ENCODE assay signal across 1 cellular context in the genomic region with DNA sequence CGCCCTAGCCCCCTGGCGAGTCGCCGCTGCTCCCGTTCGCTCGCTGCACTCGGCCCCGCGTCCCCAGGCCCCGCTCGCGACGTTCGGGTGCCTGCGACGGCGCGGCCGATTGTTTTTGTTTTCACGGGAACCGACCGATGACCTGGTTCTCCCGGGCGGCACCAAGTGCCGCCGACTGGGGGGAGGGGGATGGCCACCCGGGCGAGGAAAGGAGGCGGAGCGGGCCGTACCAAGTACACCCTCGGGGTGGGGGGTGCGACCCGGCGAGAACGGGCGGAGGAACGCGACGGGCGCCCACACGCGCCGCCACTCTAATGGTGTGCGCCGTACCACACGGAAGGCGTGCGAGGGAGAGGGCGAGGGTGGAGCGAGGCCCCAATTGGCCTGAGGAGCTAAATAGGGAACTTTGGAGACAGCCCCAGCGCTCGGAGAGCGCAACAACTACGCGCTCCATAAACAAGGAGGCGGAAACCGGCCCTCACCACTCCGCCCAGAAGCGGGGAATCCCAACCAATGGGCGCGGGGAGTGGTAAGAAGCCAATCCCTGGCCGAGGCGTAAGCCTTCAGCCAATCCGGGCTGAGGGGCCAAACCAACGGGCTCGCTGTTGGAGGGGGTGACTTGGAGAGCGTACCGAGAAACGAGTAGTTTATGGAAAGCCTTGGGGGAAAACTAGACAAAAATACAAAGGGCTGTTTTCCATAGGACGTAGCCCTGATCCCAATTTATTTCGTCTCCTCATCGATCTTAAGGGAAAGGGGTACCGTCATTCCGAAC.
TF ChIP-seq lines count a peak whose summit lies in the region.
"Not testable (repeated sequence)": the region's sequence is repeated elsewhere in the genome, so short reads cannot be mapped to it uniquely, and the experiment has no call there.

No MANE protein-coding gene starts in this region.

TF ChIP-seq in HepG2, 621 proteins besides CTCF, POLR2A, EP300 and RAD21 (continued from another document and continues in another):
- peak; percentile 44; the same call in 1 of the 2 replicates for TF ChIP-seq POGZ (CRISPR knock-in tag; IDR thresholded peaks at IDR 0.05)
- TF ChIP-seq, protein P1, sequence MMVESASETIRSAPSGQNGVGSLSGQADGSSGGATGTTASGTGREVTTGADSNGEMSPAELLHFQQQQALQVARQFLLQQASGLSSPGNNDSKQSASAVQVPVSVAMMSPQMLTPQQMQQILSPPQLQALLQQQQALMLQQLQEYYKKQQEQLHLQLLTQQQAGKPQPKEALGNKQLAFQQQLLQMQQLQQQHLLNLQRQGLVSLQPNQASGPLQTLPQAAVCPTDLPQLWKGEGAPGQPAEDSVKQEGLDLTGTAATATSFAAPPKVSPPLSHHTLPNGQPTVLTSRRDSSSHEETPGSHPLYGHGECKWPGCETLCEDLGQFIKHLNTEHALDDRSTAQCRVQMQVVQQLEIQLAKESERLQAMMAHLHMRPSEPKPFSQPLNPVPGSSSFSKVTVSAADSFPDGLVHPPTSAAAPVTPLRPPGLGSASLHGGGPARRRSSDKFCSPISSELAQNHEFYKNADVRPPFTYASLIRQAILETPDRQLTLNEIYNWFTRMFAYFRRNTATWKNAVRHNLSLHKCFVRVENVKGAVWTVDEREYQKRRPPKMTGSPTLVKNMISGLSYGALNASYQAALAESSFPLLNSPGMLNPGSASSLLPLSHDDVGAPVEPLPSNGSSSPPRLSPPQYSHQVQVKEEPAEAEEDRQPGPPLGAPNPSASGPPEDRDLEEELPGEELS (CRISPR knock-in tag; IDR thresholded peaks at IDR 0.05) = peak; percentile 81
- peak; percentile 88 for TF ChIP-seq NFYB (CRISPR knock-in tag; IDR thresholded peaks at IDR 0.05)
- TF ChIP-seq KLF16 (CRISPR knock-in tag; IDR thresholded peaks at IDR 0.05) = peak in 1 of 2 experiments; percentile 63; a peak in 1 of 4 replicates
- TF ChIP-seq ZNF792 (CRISPR knock-in tag; IDR thresholded peaks at IDR 0.05) = peak; percentile 70; the same call in 1 of the 2 replicates
- peak; percentile 35; the same call in 1 of the 2 replicates for TF ChIP-seq TBX2 (CRISPR knock-in tag; IDR thresholded peaks at IDR 0.05; ENCODE audit: borderline replicate concordance)
- TF ChIP-seq, protein P2, sequence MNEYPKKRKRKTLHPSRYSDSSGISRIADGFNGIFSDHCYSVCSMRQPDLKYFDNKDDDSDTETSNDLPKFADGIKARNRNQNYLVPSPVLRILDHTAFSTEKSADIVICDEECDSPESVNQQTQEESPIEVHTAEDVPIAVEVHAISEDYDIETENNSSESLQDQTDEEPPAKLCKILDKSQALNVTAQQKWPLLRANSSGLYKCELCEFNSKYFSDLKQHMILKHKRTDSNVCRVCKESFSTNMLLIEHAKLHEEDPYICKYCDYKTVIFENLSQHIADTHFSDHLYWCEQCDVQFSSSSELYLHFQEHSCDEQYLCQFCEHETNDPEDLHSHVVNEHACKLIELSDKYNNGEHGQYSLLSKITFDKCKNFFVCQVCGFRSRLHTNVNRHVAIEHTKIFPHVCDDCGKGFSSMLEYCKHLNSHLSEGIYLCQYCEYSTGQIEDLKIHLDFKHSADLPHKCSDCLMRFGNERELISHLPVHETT (CRISPR knock-in tag; conservative IDR thresholded peaks at IDR 0.05) = peak; percentile 52; the same call in 1 of the 2 replicates
- TF ChIP-seq RARA (CRISPR knock-in tag; IDR thresholded peaks at IDR 0.05) = peak; percentile 41
- not testable (repeated sequence) for TF ChIP-seq SP1, SOX6, CREB1 (IDR thresholded peaks at IDR 0.05)
- TF ChIP-seq SP1 (CRISPR knock-in tag; IDR thresholded peaks at IDR 0.05) = peak; percentile 56
- 0 out of 2 replicates have a peak, but pooled peaks have one; percentile 53 for TF ChIP-seq ZNF264 (CRISPR knock-in tag; IDR thresholded peaks at IDR 0.05)
- peak; percentile 92 for TF ChIP-seq KDM2A (CRISPR knock-in tag; IDR thresholded peaks at IDR 0.05; ENCODE audit: borderline replicate concordance, low read depth)
- TF ChIP-seq, protein P3, sequence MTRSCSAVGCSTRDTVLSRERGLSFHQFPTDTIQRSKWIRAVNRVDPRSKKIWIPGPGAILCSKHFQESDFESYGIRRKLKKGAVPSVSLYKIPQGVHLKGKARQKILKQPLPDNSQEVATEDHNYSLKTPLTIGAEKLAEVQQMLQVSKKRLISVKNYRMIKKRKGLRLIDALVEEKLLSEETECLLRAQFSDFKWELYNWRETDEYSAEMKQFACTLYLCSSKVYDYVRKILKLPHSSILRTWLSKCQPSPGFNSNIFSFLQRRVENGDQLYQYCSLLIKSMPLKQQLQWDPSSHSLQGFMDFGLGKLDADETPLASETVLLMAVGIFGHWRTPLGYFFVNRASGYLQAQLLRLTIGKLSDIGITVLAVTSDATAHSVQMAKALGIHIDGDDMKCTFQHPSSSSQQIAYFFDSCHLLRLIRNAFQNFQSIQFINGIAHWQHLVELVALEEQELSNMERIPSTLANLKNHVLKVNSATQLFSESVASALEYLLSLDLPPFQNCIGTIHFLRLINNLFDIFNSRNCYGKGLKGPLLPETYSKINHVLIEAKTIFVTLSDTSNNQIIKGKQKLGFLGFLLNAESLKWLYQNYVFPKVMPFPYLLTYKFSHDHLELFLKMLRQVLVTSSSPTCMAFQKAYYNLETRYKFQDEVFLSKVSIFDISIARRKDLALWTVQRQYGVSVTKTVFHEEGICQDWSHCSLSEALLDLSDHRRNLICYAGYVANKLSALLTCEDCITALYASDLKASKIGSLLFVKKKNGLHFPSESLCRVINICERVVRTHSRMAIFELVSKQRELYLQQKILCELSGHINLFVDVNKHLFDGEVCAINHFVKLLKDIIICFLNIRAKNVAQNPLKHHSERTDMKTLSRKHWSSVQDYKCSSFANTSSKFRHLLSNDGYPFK (CRISPR knock-in tag; IDR thresholded peaks at IDR 0.05; ENCODE audit: borderline replicate concordance) = peak; percentile 71; the same call in 1 of the 2 replicates
- TF ChIP-seq MIER3 (CRISPR knock-in tag; IDR thresholded peaks at IDR 0.05; ENCODE audit: borderline replicate concordance) = 0 out of 2 replicates have a peak, but pooled peaks have one; percentile 30
- TF ChIP-seq SIX4 (CRISPR knock-in tag; IDR thresholded peaks at IDR 0.05) = 0 out of 2 replicates have a peak, but pooled peaks have one; percentile 30
- 0 out of 2 replicates have a peak, but pooled peaks have one; percentile 28 for TF ChIP-seq RCOR2 (CRISPR knock-in tag; IDR thresholded peaks at IDR 0.05)
- 0 out of 2 replicates have a peak, but pooled peaks have one; percentile 14 for TF ChIP-seq SOX6 (CRISPR knock-in tag; IDR thresholded peaks at IDR 0.05)
- TF ChIP-seq KLF6 (CRISPR knock-in tag; IDR thresholded peaks at IDR 0.05) = 0 out of 2 replicates have a peak, but pooled peaks have one; percentile 52
- TF ChIP-seq ZMYM4 (CRISPR knock-in tag; IDR thresholded peaks at IDR 0.05) = peak; percentile 73; the same call in 1 of the 2 replicates
- TF ChIP-seq POLR2G (IDR thresholded peaks at IDR 0.05; ENCODE audit: low read depth, low read length) = peak; percentile 75
- 0 out of 2 replicates have a peak, but pooled peaks have one; percentile 57 for TF ChIP-seq KLF11 (CRISPR knock-in tag; IDR thresholded peaks at IDR 0.05)
- TF ChIP-seq MXD4 (CRISPR knock-in tag; IDR thresholded peaks at IDR 0.05) = peak; percentile 65
- TF ChIP-seq, protein P4, sequence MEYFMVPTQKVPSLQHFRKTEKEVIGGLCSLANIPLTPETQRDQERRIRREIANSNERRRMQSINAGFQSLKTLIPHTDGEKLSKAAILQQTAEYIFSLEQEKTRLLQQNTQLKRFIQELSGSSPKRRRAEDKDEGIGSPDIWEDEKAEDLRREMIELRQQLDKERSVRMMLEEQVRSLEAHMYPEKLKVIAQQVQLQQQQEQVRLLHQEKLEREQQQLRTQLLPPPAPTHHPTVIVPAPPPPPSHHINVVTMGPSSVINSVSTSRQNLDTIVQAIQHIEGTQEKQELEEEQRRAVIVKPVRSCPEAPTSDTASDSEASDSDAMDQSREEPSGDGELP (IDR thresholded peaks at IDR 0.05; ENCODE audit: borderline replicate concordance, low read depth) = 0 out of 2 replicates have a peak, but pooled peaks have one; percentile 14
- peak; percentile 82 for TF ChIP-seq KAT8 (CRISPR knock-in tag; IDR thresholded peaks at IDR 0.05)
- 0 out of 2 replicates have a peak, but pooled peaks have one; percentile 51 for TF ChIP-seq BRD4 (CRISPR knock-in tag; IDR thresholded peaks at IDR 0.05)
- TF ChIP-seq, protein P5, sequence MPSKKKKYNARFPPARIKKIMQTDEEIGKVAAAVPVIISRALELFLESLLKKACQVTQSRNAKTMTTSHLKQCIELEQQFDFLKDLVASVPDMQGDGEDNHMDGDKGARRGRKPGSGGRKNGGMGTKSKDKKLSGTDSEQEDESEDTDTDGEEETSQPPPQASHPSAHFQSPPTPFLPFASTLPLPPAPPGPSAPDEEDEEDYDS (CRISPR knock-in tag; IDR thresholded peaks at IDR 0.05) = peak; percentile 58
- TF ChIP-seq, protein P6, sequence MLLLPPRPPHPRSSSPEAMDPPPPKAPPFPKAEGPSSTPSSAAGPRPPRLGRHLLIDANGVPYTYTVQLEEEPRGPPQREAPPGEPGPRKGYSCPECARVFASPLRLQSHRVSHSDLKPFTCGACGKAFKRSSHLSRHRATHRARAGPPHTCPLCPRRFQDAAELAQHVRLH (CRISPR knock-in tag; IDR thresholded peaks at IDR 0.05; ENCODE audit: borderline replicate concordance, low read depth) = peak; percentile 73; the same call in 1 of the 2 replicates
- TF ChIP-seq, protein P7, sequence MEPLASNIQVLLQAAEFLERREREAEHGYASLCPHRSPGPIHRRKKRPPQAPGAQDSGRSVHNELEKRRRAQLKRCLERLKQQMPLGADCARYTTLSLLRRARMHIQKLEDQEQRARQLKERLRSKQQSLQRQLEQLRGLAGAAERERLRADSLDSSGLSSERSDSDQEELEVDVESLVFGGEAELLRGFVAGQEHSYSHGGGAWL (CRISPR knock-in tag; IDR thresholded peaks at IDR 0.05) = 0 out of 2 replicates have a peak, but pooled peaks have one; percentile 24
- peak; percentile 35; the same call in 1 of the 2 replicates for TF ChIP-seq ELF3 (CRISPR knock-in tag; IDR thresholded peaks at IDR 0.05)
- peak; percentile 80 for TF ChIP-seq HNRNPLL (IDR thresholded peaks at IDR 0.05; ENCODE audit: low read depth, low read length, poor library complexity, severe bottlenecking)
- peak; percentile 82; the same call in 1 of the 2 replicates for TF ChIP-seq YEATS4 (CRISPR knock-in tag; IDR thresholded peaks at IDR 0.05; ENCODE audit: borderline replicate concordance)
- TF ChIP-seq ASH2L (IDR thresholded peaks at IDR 0.05; ENCODE audit: insufficient read length, low read depth, low read length) = peak; percentile 39
- TF ChIP-seq RXRA (CRISPR knock-in tag; IDR thresholded peaks at IDR 0.05) = peak; percentile 66; the same call in 1 of the 2 replicates
- TF ChIP-seq, protein P8, sequence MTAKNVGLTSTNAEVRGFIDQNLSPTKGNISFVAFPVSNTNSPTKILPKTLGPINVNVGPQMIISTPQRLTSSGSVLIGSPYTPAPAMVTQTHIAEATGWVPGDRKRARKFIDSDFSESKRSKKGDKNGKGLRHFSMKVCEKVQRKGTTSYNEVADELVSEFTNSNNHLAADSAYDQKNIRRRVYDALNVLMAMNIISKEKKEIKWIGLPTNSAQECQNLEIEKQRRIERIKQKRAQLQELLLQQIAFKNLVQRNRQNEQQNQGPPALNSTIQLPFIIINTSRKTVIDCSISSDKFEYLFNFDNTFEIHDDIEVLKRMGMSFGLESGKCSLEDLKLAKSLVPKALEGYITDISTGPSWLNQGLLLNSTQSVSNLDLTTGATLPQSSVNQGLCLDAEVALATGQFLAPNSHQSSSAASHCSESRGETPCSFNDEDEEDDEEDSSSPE (CRISPR knock-in tag; IDR thresholded peaks at IDR 0.05) = peak; percentile 79
- peak; percentile 39; the same call in 1 of the 2 replicates for TF ChIP-seq SP4 (CRISPR knock-in tag; IDR thresholded peaks at IDR 0.05)
- peak; percentile 39; the same call in 1 of the 2 replicates for TF ChIP-seq BCL6 (CRISPR knock-in tag; IDR thresholded peaks at IDR 0.05)
- TF ChIP-seq MYC (CRISPR knock-in tag; IDR thresholded peaks at IDR 0.05; ENCODE audit: borderline replicate concordance) = 0 out of 2 replicates have a peak, but pooled peaks have one; percentile 71
- TF ChIP-seq IRF2 (CRISPR knock-in tag; IDR thresholded peaks at IDR 0.05) = peak; percentile 67
- TF ChIP-seq GATAD1 (CRISPR knock-in tag; IDR thresholded peaks at IDR 0.05) = peak; percentile 77
- peak; percentile 46; the same call in 1 of the 2 replicates for TF ChIP-seq CREB1 (CRISPR knock-in tag; IDR thresholded peaks at IDR 0.05)
- peak; percentile 34; the same call in 1 of the 2 replicates for TF ChIP-seq FOXK2 (IDR thresholded peaks at IDR 0.05)
- peak; percentile 47; the same call in 1 of the 2 replicates for TF ChIP-seq PHF20 (CRISPR knock-in tag; IDR thresholded peaks at IDR 0.05)
- TF ChIP-seq, protein P9, sequence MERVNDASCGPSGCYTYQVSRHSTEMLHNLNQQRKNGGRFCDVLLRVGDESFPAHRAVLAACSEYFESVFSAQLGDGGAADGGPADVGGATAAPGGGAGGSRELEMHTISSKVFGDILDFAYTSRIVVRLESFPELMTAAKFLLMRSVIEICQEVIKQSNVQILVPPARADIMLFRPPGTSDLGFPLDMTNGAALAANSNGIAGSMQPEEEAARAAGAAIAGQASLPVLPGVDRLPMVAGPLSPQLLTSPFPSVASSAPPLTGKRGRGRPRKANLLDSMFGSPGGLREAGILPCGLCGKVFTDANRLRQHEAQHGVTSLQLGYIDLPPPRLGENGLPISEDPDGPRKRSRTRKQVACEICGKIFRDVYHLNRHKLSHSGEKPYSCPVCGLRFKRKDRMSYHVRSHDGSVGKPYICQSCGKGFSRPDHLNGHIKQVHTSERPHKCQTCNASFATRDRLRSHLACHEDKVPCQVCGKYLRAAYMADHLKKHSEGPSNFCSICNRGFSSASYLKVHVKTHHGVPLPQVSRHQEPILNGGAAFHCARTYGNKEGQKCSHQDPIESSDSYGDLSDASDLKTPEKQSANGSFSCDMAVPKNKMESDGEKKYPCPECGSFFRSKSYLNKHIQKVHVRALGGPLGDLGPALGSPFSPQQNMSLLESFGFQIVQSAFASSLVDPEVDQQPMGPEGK (CRISPR knock-in tag; IDR thresholded peaks at IDR 0.05) = peak; percentile 63
- peak; percentile 82 for TF ChIP-seq YEATS2 (CRISPR knock-in tag; IDR thresholded peaks at IDR 0.05; ENCODE audit: borderline replicate concordance)
- TF ChIP-seq FOSL2 (CRISPR knock-in tag; IDR thresholded peaks at IDR 0.05) = peak; percentile 50
- TF ChIP-seq, protein P10, sequence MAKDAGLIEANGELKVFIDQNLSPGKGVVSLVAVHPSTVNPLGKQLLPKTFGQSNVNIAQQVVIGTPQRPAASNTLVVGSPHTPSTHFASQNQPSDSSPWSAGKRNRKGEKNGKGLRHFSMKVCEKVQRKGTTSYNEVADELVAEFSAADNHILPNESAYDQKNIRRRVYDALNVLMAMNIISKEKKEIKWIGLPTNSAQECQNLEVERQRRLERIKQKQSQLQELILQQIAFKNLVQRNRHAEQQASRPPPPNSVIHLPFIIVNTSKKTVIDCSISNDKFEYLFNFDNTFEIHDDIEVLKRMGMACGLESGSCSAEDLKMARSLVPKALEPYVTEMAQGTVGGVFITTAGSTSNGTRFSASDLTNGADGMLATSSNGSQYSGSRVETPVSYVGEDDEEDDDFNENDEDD (CRISPR knock-in tag; IDR thresholded peaks at IDR 0.05; ENCODE audit: borderline replicate concordance) = peak; percentile 77; the same call in 1 of the 2 replicates
- 0 out of 2 replicates have a peak, but pooled peaks have one; percentile 20 for TF ChIP-seq NCOA2 (CRISPR knock-in tag; IDR thresholded peaks at IDR 0.05)
- TF ChIP-seq ZFY (CRISPR knock-in tag; IDR thresholded peaks at IDR 0.05) = peak; percentile 39; the same call in 1 of the 2 replicates
- TF ChIP-seq DR1 (CRISPR knock-in tag; IDR thresholded peaks at IDR 0.05) = peak; percentile 87
- TF ChIP-seq RBFOX2 (IDR thresholded peaks at IDR 0.05; ENCODE audit: low read depth, low read length) = peak; percentile 72
